In the genomic region with DNA sequence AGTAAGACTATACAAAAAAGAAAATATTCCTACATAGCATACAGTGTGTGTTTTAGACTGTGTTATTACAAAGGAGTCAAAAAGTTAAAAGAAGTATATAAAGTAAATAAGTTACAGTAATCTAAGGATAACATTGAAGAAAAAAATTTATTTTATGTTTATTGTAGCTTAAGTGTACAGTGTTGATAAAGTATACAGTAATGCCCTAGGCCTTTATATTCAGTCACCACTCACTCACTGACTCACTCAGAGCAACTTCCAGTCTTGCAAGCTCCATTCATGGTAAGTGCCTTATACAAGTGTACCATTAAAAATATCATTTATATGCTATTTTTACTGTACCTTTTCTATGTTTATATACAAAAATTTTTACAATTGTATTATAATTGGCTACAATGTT, we compare ENCODE assay signal across 30 cellular contexts.
"Had no signal": no experiment of that assay in that cellular context is flagged by ENCODE, and none has a peak within 500 bp of the region (broad histone marks: within the 10 kb centered on the region; RNA-seq: fewer than 3 reads in every experiment).

No MANE protein-coding gene starts in this region.

- H3K4me3 ChIP-seq: body of pancreas, cardiac muscle cell, colonic mucosa, esophagus muscularis mucosa, gastrocnemius medialis, heart left ventricle had no signal

- DNase-seq: activated B cell treated with CpG ODN at 0.5 μM for 24 hours; activated CD4-positive, alpha-beta T cell treated with anti-CD3 and anti-CD28 coated beads for 48 hours; activated CD4-positive, alpha-beta T cell treated with anti-CD3 and anti-CD28 coated beads, Interleukin-2, amount 50 U/mL, for 1 hour; activated CD4-positive, alpha-beta T cell treated with anti-CD3 and anti-CD28 coated beads, Interleukin-2, amount 50 U/mL, for 48 hours; activated CD8-positive, alpha-beta memory T cell treated with anti-CD3 and anti-CD28 coated beads for 24 hours; activated CD8-positive, alpha-beta T cell treated with anti-CD3 and anti-CD28 coated beads for 36 hours; activated effector memory CD4-positive, alpha-beta T cell treated with Interleukin-2 at 50 U/mL for 16 hours; activated gamma-delta T cell treated with Interleukin-2 at 50 U/mL for 16 hours; activated naive CD4-positive, alpha-beta T cell treated with anti-CD3 and anti-CD28 coated beads, Interleukin-2, amount 50 U/mL, for 16 hours; activated naive CD4-positive, alpha-beta T cell treated with Interleukin-2 at 50 U/mL for 16 hours; activated T-cell treated with anti-CD3 and anti-CD28 coated beads, Interleukin-2, amount 50 U/mL, for 4 hours; amygdala; aorta; body of pancreas; central memory CD4-positive, alpha-beta T cell; cerebellar nuclear complex; colonic mucosa; effector CD8-positive, alpha-beta T cell; erythroblast; gastrocnemius medialis; glutamatergic neuron; heart left ventricle; T-helper 1 cell; T-helper 17 cell; T1000; WERI-Rb-1 had no signal

- ATAC-seq: activated CD4-positive, CD25-positive, alpha-beta regulatory T cell treated with anti-CD3 and anti-CD28 coated beads, Interleukin-2, amount 50 U/mL, for 24 hours; activated CD8-positive, alpha-beta T cell treated with anti-CD3 and anti-CD28 coated beads for 36 hours; activated T-cell treated with anti-CD3 and anti-CD28 coated beads, Interleukin-2, amount 50 U/mL, for 4 hours; activated T-helper 17 cell treated with anti-CD3 and anti-CD28 coated beads, Interleukin-2, amount 50 U/mL, for 72 hours; body of pancreas; gastrocnemius medialis; heart left ventricle; T-helper 17 cell had no signal
